ENCODE assay signal across 8 cellular contexts in genomic region chr4:185209031-185209851, GRCh38. TPM values are rescaled to one million over a fixed set of nuclear protein-coding genes. Genes with fewer than 3 reads are reported as not detected.
A peak's percentile ranks its signal among the peaks of the same experiment; 100 is the strongest.
DNase-seq lines count a peak whose midpoint lies in the region; ATAC-seq and TF ChIP-seq lines count a peak whose summit lies in the region.

Gene SNX25, plus strand, starts transcription at chr4:185209598. Its CDS starts 229 bp downstream, at chr4:185209827.

- no peaks in the 10 kb centered on the region for H3K9me3 ChIP-seq in Karpas-422 (ENCODE audit: low read length)
- no peaks in the 10 kb centered on the region for H3K9me3 ChIP-seq in cardiac muscle cell (ENCODE audit: low read depth)

- H3K79me2 ChIP-seq in Karpas-422 (ENCODE audit: low read length) = peaks cover 53% of the 10 kb centered on the region

- peaks cover 6% of the 10 kb centered on the region for H3K27me3 Mint-ChIP-seq in activated naive CD8-positive, alpha-beta T cell treated with anti-CD3 and anti-CD28 coated beads, Interleukin-2, amount 50 U/mL, for 24 hours
- H3K27me3 Mint-ChIP-seq in type B pancreatic cell = peaks cover 26% of the 10 kb centered on the region

- peak within 1 kb of the TSS; percentile 92 for H3K4me3 Mint-ChIP-seq in activated naive CD8-positive, alpha-beta T cell treated with anti-CD3 and anti-CD28 coated beads, Interleukin-2, amount 50 U/mL, for 24 hours
- H3K4me3 Mint-ChIP-seq in type B pancreatic cell = peak within 1 kb of the TSS; percentile 97

- TF ChIP-seq CTCF in cardiac muscle cell (IDR thresholded peaks at IDR 0.05; ENCODE audit: low read depth, low read length) (no peak), type B pancreatic cell (conservative IDR thresholded peaks at IDR 0.05) (peak; percentile 50)

- no peaks in the 10 kb centered on the region for H3K9me3 Mint-ChIP-seq in activated naive CD8-positive, alpha-beta T cell treated with anti-CD3 and anti-CD28 coated beads, Interleukin-2, amount 50 U/mL, for 24 hours
- H3K9me3 Mint-ChIP-seq in type B pancreatic cell = no peaks in the 10 kb centered on the region

- no peaks in the 10 kb centered on the region for H4K20me1 ChIP-seq in Karpas-422 (ENCODE audit: insufficient read depth, low read depth, low read length)

- H3K4me3 ChIP-seq in Karpas-422 (ENCODE audit: low read length) (peak within 1 kb of the TSS; percentile 84), cardiac muscle cell (peak within 1 kb of the TSS; percentile 90)

- H3K9ac ChIP-seq in Karpas-422 (ENCODE audit: low read length) = peak within 1 kb of the TSS; percentile 80

- peaks cover 2% of the 10 kb centered on the region for H3K36me3 Mint-ChIP-seq in activated naive CD8-positive, alpha-beta T cell treated with anti-CD3 and anti-CD28 coated beads, Interleukin-2, amount 50 U/mL, for 24 hours (ENCODE audit: low read depth)
- H3K36me3 Mint-ChIP-seq in type B pancreatic cell = no peaks in the 10 kb centered on the region

- DNase-seq in EL = peak; percentile 80
- peak; percentile 90 for DNase-seq in Karpas-422
- DNase-seq in SW480 (ENCODE audit: low spot score) = peak; percentile 86
- DNase-seq in activated naive CD8-positive, alpha-beta T cell treated with anti-CD3 and anti-CD28 coated beads, Interleukin-2, amount 50 U/mL, for 24 hours = peak; percentile 89
- peak; percentile 82 to 93 for DNase-seq in cardiac muscle cell (ENCODE audit: low read depth in 1 of 2, low spot score in 1 of 2)
- DNase-seq in pons (ENCODE audit: low spot score) = peak; percentile 81
- peak; percentile 88 for DNase-seq in type B pancreatic cell (ENCODE audit: extremely low spot score, unreplicated experiment)

- H3K27ac Mint-ChIP-seq in activated naive CD8-positive, alpha-beta T cell treated with anti-CD3 and anti-CD28 coated beads, Interleukin-2, amount 50 U/mL, for 24 hours = peak within 1 kb of the TSS; percentile 46
- peak within 1 kb of the TSS; percentile 90 for H3K27ac Mint-ChIP-seq in type B pancreatic cell

- H2AFZ ChIP-seq in Karpas-422 (ENCODE audit: low read length) = peak within 1 kb of the TSS; percentile 50; the same call in 1 of the 2 replicates

- ATAC-seq in GM21737 (IDR thresholded peaks at IDR 0.05; ENCODE audit: unreplicated experiment) = peak; percentile 71
- peak; percentile 92 for ATAC-seq in activated naive CD8-positive, alpha-beta T cell treated with anti-CD3 and anti-CD28 coated beads, Interleukin-2, amount 50 U/mL, for 24 hours

- H3K27ac ChIP-seq in Karpas-422 (ENCODE audit: low read length) (peak within 1 kb of the TSS; percentile 95), cardiac muscle cell (peak within 1 kb of the TSS; percentile 87)

- H3K27me3 ChIP-seq in Karpas-422 (ENCODE audit: low read length) = no peaks in the 10 kb centered on the region
- H3K27me3 ChIP-seq in cardiac muscle cell = no peaks in the 10 kb centered on the region

- H3K4me1 ChIP-seq in Karpas-422 (ENCODE audit: low read length) (peaks cover 53% of the 10 kb centered on the region), cardiac muscle cell (ENCODE audit: low read depth) (peaks cover 6% of the 10 kb centered on the region)

- peaks cover 49% of the 10 kb centered on the region for H3K4me1 Mint-ChIP-seq in activated naive CD8-positive, alpha-beta T cell treated with anti-CD3 and anti-CD28 coated beads, Interleukin-2, amount 50 U/mL, for 24 hours
- peaks cover 32% of the 10 kb centered on the region for H3K4me1 Mint-ChIP-seq in type B pancreatic cell (ENCODE audit: unreplicated experiment)

- H3K4me2 ChIP-seq in Karpas-422 (ENCODE audit: low read depth, low read length, poor library complexity, severe bottlenecking) = peak within 1 kb of the TSS; percentile 74

- H3K36me3 ChIP-seq in Karpas-422 (ENCODE audit: insufficient read depth, low read length) = no peaks in the 10 kb centered on the region
- H3K36me3 ChIP-seq in cardiac muscle cell = no peaks in the 10 kb centered on the region

- no peaks in the 10 kb centered on the region for H3K9me2 ChIP-seq in Karpas-422 (replicated peaks; ENCODE audit: insufficient read depth, low read length)

RNA-seq across cellular contexts. Expression of gene SNX25, which starts in this region (rescaled TPM):
- total RNA-seq in Karpas-422 (2014; rRNA removed; shearing (Covaris generic); ENCODE audit: low replicate concordance) = 39.2 and 50.5 TPM in 2 replicates
- total RNA-seq in cardiac muscle cell (14.8 and 20.9 TPM in 2 replicates), type B pancreatic cell (ENCODE audit: low replicate concordance) (9.4 and 11.2 TPM in 2 replicates)
- 19.7 and 21.7 TPM in 2 replicates for polyA plus RNA-seq in cardiac muscle cell

Comparison
In these comparisons a context has a peak if more than half of its experiments do, and no peak if none do; other contexts are left out.
1. Peak in every context shown above with its lines: DNase-seq, ATAC-seq, H3K4me3 ChIP-seq and H3K27ac ChIP-seq.